ENCODE assay signal across 8 cellular contexts in genomic region chr1:147600119-147601111, GRCh38. TPM values are rescaled to one million over a fixed set of nuclear protein-coding genes. Genes with fewer than 3 reads are reported as not detected.
DNase-seq lines count a peak whose midpoint lies in the region; ATAC-seq, FAIRE-seq and TF ChIP-seq lines count a peak whose summit lies in the region.

No MANE protein-coding gene starts in this region.

- H3K27me3 ChIP-seq in neuron (ENCODE audit: insufficient read depth, low read length): no peaks in the 10 kb centered on the region

- no peaks in the 10 kb centered on the region for H3K9me3 ChIP-seq in neuron (ENCODE audit: low read length)

- peak; percentile 87 for DNase-seq in D721Med (ENCODE audit: insufficient read length, low spot score)
- DNase-seq in HFF-Myc (ENCODE audit: extremely low read depth, low read depth): no peak
- DNase-seq in SKM-1 (lab: John Stamatoyannopoulos, UW; ENCODE audit: unreplicated experiment): peak; percentile 39
- no peak for DNase-seq in epithelial cell of prostate (ENCODE audit: low read depth, low spot score)
- no peak for DNase-seq in AML-193 (lab: John Stamatoyannopoulos, UW)
- DNase-seq in ureter (ENCODE audit: low spot score): no peak

- peaks cover 33% of the 10 kb centered on the region for H3K4me1 ChIP-seq in neuron (ENCODE audit: insufficient read depth, low read length)

- peak; percentile 7 for TF ChIP-seq CTCF in D721Med (IDR thresholded peaks at IDR 0.05; ENCODE audit: insufficient read depth, missing control alignments)
- no peak for TF ChIP-seq CTCF in HFF-Myc (IDR thresholded peaks at IDR 0.05; ENCODE audit: low read depth, low read length, missing control alignments)

- ATAC-seq in GM18511 (IDR thresholded peaks at IDR 0.05; ENCODE audit: unreplicated experiment): no peak

- FAIRE-seq in D721Med (lab: Jason Lieb, UNC): no peak

- H3K36me3 ChIP-seq in neuron (ENCODE audit: insufficient read depth, low read length): peaks cover 7% of the 10 kb centered on the region

- H2AFZ ChIP-seq in neuron (ENCODE audit: low read depth, low read length): no peak overlapping the region

- H3K4me3 ChIP-seq in HFF-Myc (replicated peaks; ENCODE audit: low read depth, low read length): peak overlapping the region; percentile 59
- H3K4me3 ChIP-seq in neuron (ENCODE audit: low read length): peak overlapping the region; percentile 58

- peak overlapping the region; percentile 59 for H3K27ac ChIP-seq in epithelial cell of prostate

RNA-seq across cellular contexts. Expression of gene BCL9, which starts 59.1 kb away (rescaled TPM):
- 30.7 TPM for total RNA-seq in ureter

Comparison
In these comparisons a context has a peak if more than half of its experiments do, and no peak if none do; other contexts are left out.
1. DNase-seq: peak in D721Med (single experiment) and SKM-1 (single experiment); none in HFF-Myc (single experiment), epithelial cell of prostate (single experiment), AML-193 (0 of 2) and ureter (single experiment).